24 cellular contexts compared by ENCODE assay signal in the genomic region with DNA sequence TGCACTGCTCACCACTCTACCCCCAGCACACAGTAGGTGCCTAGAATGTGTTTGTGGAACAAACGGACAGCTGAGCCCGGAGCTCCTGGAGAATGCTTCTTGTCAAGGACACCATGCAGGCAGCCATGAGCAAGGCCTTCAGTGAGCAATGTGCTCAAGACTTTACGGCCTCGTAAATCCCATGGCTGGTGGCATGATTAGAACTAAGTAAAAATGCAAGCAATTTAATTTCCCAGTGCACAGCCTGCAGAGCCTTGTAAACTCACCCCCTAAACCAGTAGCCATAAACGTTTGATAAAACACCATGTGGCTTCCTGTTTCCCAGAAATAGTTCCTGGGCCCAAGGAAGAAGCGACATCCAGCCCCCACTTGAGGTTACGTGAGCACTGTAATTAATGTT. TPM values are rescaled to one million over a fixed set of nuclear protein-coding genes. Genes with fewer than 3 reads are reported as not detected.
DNase-seq lines count a peak whose midpoint lies in the region; ATAC-seq and TF ChIP-seq lines count a peak whose summit lies in the region.
"Had no signal": no experiment of that assay in that cellular context is flagged by ENCODE, and none has a peak within 500 bp of the region (broad histone marks: within the 10 kb centered on the region; RNA-seq: fewer than 3 reads in every experiment).

No MANE protein-coding gene starts in this region.

- H3K9me3 Mint-ChIP-seq in natural killer cell = no peaks in the 10 kb centered on the region
- H3K9me3 Mint-ChIP-seq: CD4-positive, alpha-beta T cell; GM23338 had no signal

- H3K27ac ChIP-seq in A673 (ENCODE audit: low read depth, low read length, poor library complexity, severe bottlenecking) (no peak overlapping the region), dorsolateral prefrontal cortex (no peak overlapping the region)

- intact Hi-C loops in A673 (cut with micrococcal nuclease; ENCODE audit: unreplicated experiment) (no loop called here), natural killer cell (cut with micrococcal nuclease) (no loop called here), dorsolateral prefrontal cortex (cut with DNase I) (no loop called here)

- BruUV-seq in A673 (replicated peaks; lab: Mats Ljungman, UMichigan) = no TSS peak

- TF ChIP-seq CTCF in A673 (conservative IDR thresholded peaks at IDR 0.05; ENCODE audit: low read depth, low read length) (no peak), natural killer cell (IDR thresholded peaks at IDR 0.05) (no peak), GM13976 (IDR thresholded peaks at IDR 0.05; ENCODE audit: borderline replicate concordance, control extremely low read depth, extremely low read depth, insufficient read depth, missing control alignments) (no peak), dorsolateral prefrontal cortex (IDR thresholded peaks at IDR 0.05 in 54 of 56, conservative IDR thresholded peaks at IDR 0.05 in 2 of 56; ENCODE audit: low read depth in 1 of 56, partially characterized antibody in 56 of 56) (no peak)

- H3K36me3 ChIP-seq in A673 (ENCODE audit: insufficient read depth, low read length, poor library complexity, severe bottlenecking) = no peaks in the 10 kb centered on the region

- POLR2A ChIA-PET in A673 (lab: Charles Lee; ENCODE audit: low non-redundant PET) = no interaction called here

- H3K27me3 ChIP-seq in A673 (replicated peaks; ENCODE audit: insufficient read depth, low read depth, low read length, poor library complexity) (peaks cover 15% of the 10 kb centered on the region), dorsolateral prefrontal cortex (peaks cover 0 to 8% (median 0%) of the 10 kb centered on the region in 45 donors)

- no peaks in the 10 kb centered on the region for H3K4me1 ChIP-seq in A673 (ENCODE audit: insufficient read depth, low read length, poor library complexity, severe bottlenecking)
- H3K4me1 ChIP-seq: Caco-2 had no signal

- CTCF ChIA-PET in A673 (lab: Charles Lee) = interaction anchor here (0.5 kb wide), 1 partner anchor 18 kb away, joined by 3 read pairs; no protein-coding TSS in a partner anchor

- no peak overlapping the region for H3K4me3 Mint-ChIP-seq in natural killer cell
- H3K4me3 Mint-ChIP-seq: B cell; CD4-positive, alpha-beta T cell; GM23338 had no signal

- no peak overlapping the region for H3K4me3 ChIP-seq in A673 (ENCODE audit: low read depth, low read length, poor library complexity, severe bottlenecking)
- H3K4me3 ChIP-seq in dorsolateral prefrontal cortex = no peak overlapping the region
- H3K4me3 ChIP-seq: GM12878, GM23338 had no signal

- peaks cover 12 to 46% of the 10 kb centered on the region in 2 donors for H3K27me3 Mint-ChIP-seq in natural killer cell (ENCODE audit: low read depth in 2 of 2)

- H3K4me1 Mint-ChIP-seq in natural killer cell = no peaks in the 10 kb centered on the region
- H3K4me1 Mint-ChIP-seq: B cell had no signal

- DNase-seq in A673 (ENCODE audit: low spot score) (peak; percentile 39), ELF-1 (ENCODE audit: low read depth, low spot score) (peak; percentile 37), M059J (ENCODE audit: low read depth) (peak; percentile 70), islet precursor cell (peak; percentile 92), natural killer cell (no peak), GM13976 (ENCODE audit: low spot score) (no peak), dorsolateral prefrontal cortex (no peak), putamen (ENCODE audit: low spot score) (no peak)
- DNase-seq: Caco-2; CD4-positive, alpha-beta T cell; KBM-7; NCI-H1092; NCI-H1436 treated with DMSO at 0.1 percent for 48 hours; NCI-H2029 treated with DMSO at 0.1 percent for 48 hours; NCI-H2171; NCI-H446 treated with DMSO at 0.1 percent for 48 hours; RPMI8226; SHP77 treated with DMSO at 0.1 percent for 48 hours; T-helper 1 cell had no signal

- no peaks in the 10 kb centered on the region for H3K9me3 ChIP-seq in A673 (ENCODE audit: low read depth, low read length, poor library complexity, severe bottlenecking)
- H3K9me3 ChIP-seq: Caco-2 had no signal

- no peak overlapping the region for H3K27ac Mint-ChIP-seq in natural killer cell
- H3K27ac Mint-ChIP-seq: B cell; CD4-positive, alpha-beta T cell; GM23338 had no signal

- in situ Hi-C loops in GM13976 (cut with MboI; ENCODE audit: low sequenced_read_pairs, unreplicated experiment) = no loop called here

- ATAC-seq in natural killer cell = no peak
- ATAC-seq: GM12878, GM23338, HCT116, SK-N-SH treated with all-trans-retinoic acid at 6 μM for 48 hours had no signal

- H3K36me3 Mint-ChIP-seq in natural killer cell = no peaks in the 10 kb centered on the region

RNA-seq across cellular contexts. Expression of a gene that starts 36.5 kb away (rescaled TPM):
- total RNA-seq in A673 (2021) = 3.6 and 4.1 TPM in 2 replicates
- total RNA-seq in M059J (2014; rRNA removed; shearing (Covaris generic)) = 9.7 and 12.5 TPM in 2 replicates
- total RNA-seq in natural killer cell = 1 to 10 TPM; 3.9 to 7.5 (median 6.6) TPM
- 10 to 100 TPM in 23 of 120 experiments, 1 to 10 TPM in 97; 5.6 to 13.7 (median 8.3) TPM for total RNA-seq in dorsolateral prefrontal cortex

Comparison
In these comparisons a context has a peak if more than half of its experiments do, and no peak if none do; other contexts are left out.
1. DNase-seq: peak in A673 (single experiment), ELF-1 (single experiment), M059J (single experiment) and islet precursor cell (single experiment); none in natural killer cell (single experiment), GM13976 (single experiment), dorsolateral prefrontal cortex (0 of 10) and putamen (single experiment).